Comparison of ENCODE assay signal across 8 cellular contexts in genomic region chr9:130770679-130771442, GRCh38.
DNase-seq lines count a peak whose midpoint lies in the region; ATAC-seq and TF ChIP-seq lines count a peak whose summit lies in the region.

No MANE protein-coding gene starts in this region.

- H3K9me3 Mint-ChIP-seq in CD4-positive, CD25-positive, alpha-beta regulatory T cell = peaks cover 0 to 3% (median 0%) of the 10 kb centered on the region in 7 donors

- intact Hi-C loops in adrenal gland (cut with DNase I) (loop anchor here in 1 of 2 donors (5.0 kb wide), 1 partner anchor 91 kb away; no protein-coding TSS in a partner anchor), left ventricle myocardium superior (cut with micrococcal nuclease) (loop anchor here (5.0 kb wide), 1 partner anchor 91 kb away; no protein-coding TSS in a partner anchor)

- 63 to 70% (median 67%) methylated on average over 2 of the region's 2 CpGs for WGBS in adrenal gland, 4 donors

- H3K27me3 ChIP-seq in CD4-positive, CD25-positive, alpha-beta regulatory T cell (ENCODE audit: control insufficient read depth, insufficient read depth, low read length) = no peaks in the 10 kb centered on the region
- H3K27me3 ChIP-seq in adrenal gland = no peaks in the 10 kb centered on the region
- no peaks in the 10 kb centered on the region for H3K27me3 ChIP-seq in skeletal muscle satellite cell (ENCODE audit: control insufficient read depth, insufficient read depth, low read length)

- H3K4me3 Mint-ChIP-seq in CD4-positive, CD25-positive, alpha-beta regulatory T cell = no peak overlapping the region

- peaks cover 11% of the 10 kb centered on the region for H3K36me3 Mint-ChIP-seq in CD4-positive, CD25-positive, alpha-beta regulatory T cell

- H3K27me3 Mint-ChIP-seq in CD4-positive, CD25-positive, alpha-beta regulatory T cell = no peaks in the 10 kb centered on the region

- H3K36me3 ChIP-seq in CD4-positive, CD25-positive, alpha-beta regulatory T cell (ENCODE audit: control insufficient read depth, insufficient read depth, low read length) = no peaks in the 10 kb centered on the region
- H3K36me3 ChIP-seq in adrenal gland (replicated peaks in 1 of 2) (no peaks in the 10 kb centered on the region), skeletal muscle satellite cell (ENCODE audit: insufficient read depth, low read length) (no peaks in the 10 kb centered on the region)

- H3K4me1 Mint-ChIP-seq in CD4-positive, CD25-positive, alpha-beta regulatory T cell = peaks cover 15 to 38% (median 28%) of the 10 kb centered on the region in 4 donors

- peak overlapping the region; percentile 18 for H3K9ac ChIP-seq in skeletal muscle satellite cell (ENCODE audit: low read depth, low read length)

- H3K27ac ChIP-seq in CD4-positive, CD25-positive, alpha-beta regulatory T cell (ENCODE audit: insufficient read depth, low read length, poor library complexity, severe bottlenecking) = no peak overlapping the region
- H3K27ac ChIP-seq in adrenal gland = no peak overlapping the region

- no peaks in the 10 kb centered on the region for H3K4me1 ChIP-seq in CD4-positive, CD25-positive, alpha-beta regulatory T cell (ENCODE audit: control insufficient read depth, insufficient read depth, low read length, poor library complexity, severe bottlenecking)
- peaks cover 3 to 10% of the 10 kb centered on the region in 2 donors for H3K4me1 ChIP-seq in adrenal gland (replicated peaks in 1 of 2)
- H3K4me1 ChIP-seq in skeletal muscle satellite cell (ENCODE audit: control insufficient read depth, insufficient read depth, low read length) = peaks cover 10% of the 10 kb centered on the region

- H3K27ac Mint-ChIP-seq in CD4-positive, CD25-positive, alpha-beta regulatory T cell = no peak overlapping the region

- TF ChIP-seq CTCF in GM20000 (IDR thresholded peaks at IDR 0.05; ENCODE audit: extremely low read depth, missing control alignments) = peak; percentile 47
- peak; percentile 40 to 83 (median 69) for TF ChIP-seq CTCF in adrenal gland (IDR thresholded peaks at IDR 0.05)

- H3K4me3 ChIP-seq in CD4-positive, CD25-positive, alpha-beta regulatory T cell (ENCODE audit: low read depth, low read length) = no peak overlapping the region
- no peak overlapping the region for H3K4me3 ChIP-seq in adrenal gland
- no peak overlapping the region for H3K4me3 ChIP-seq in skeletal muscle satellite cell (ENCODE audit: low read length)

- H3K9me3 ChIP-seq in CD4-positive, CD25-positive, alpha-beta regulatory T cell (ENCODE audit: control insufficient read depth in 2 of 2, low read length in 2 of 2) = peaks cover 0 to 7% of the 10 kb centered on the region in 2 experiments
- no peaks in the 10 kb centered on the region for H3K9me3 ChIP-seq in adrenal gland (replicated peaks in 1 of 3)
- no peaks in the 10 kb centered on the region for H3K9me3 ChIP-seq in skeletal muscle satellite cell (replicated peaks; ENCODE audit: low read length)

- H3K4me2 ChIP-seq in skeletal muscle satellite cell (ENCODE audit: low read length) = no peak overlapping the region

- ATAC-seq in CD4-positive, CD25-positive, alpha-beta regulatory T cell (ENCODE audit: low read depth in 2 of 2) = no peak
- ATAC-seq in left ventricle myocardium superior = peak; percentile 78
- ATAC-seq in HG02642 (IDR thresholded peaks at IDR 0.05; ENCODE audit: poor library complexity, unreplicated experiment) = no peak
- ATAC-seq in GM18520 (IDR thresholded peaks at IDR 0.05; ENCODE audit: unreplicated experiment) = no peak

- peak in 2 of 3 donors; percentile 24 to 61 for DNase-seq in CD4-positive, CD25-positive, alpha-beta regulatory T cell
- DNase-seq in GM20000 (ENCODE audit: low spot score) (peak; percentile 55), NCI-H446 treated with DMSO at 0.1 percent for 48 hours (lab: John Stamatoyannopoulos, UW) (peak; percentile 10), adrenal gland (no peak), left ventricle myocardium superior (no peak)

- TF ChIP-seq POLR2A in adrenal gland (IDR thresholded peaks at IDR 0.05) = no peak

Comparison
In these comparisons a context has a peak if more than half of its experiments do, and no peak if none do; other contexts are left out.
1. DNase-seq: peak in CD4-positive, CD25-positive, alpha-beta regulatory T cell (2 of 3), GM20000 (single experiment) and NCI-H446 treated with DMSO at 0.1 percent for 48 hours (single experiment); none in adrenal gland (0 of 7) and left ventricle myocardium superior (single experiment).